ENCODE assay signal across 6 cellular contexts in genomic region chr1:100300691-100301090, GRCh38.
"Had no signal": no experiment of that assay in that cellular context is flagged by ENCODE, and none has a peak within 500 bp of the region (broad histone marks: within the 10 kb centered on the region; RNA-seq: fewer than 3 reads in every experiment).

No MANE protein-coding gene starts in this region.

- H3K27ac ChIP-seq: HL-60 had no signal

- H3K4me3 Mint-ChIP-seq: GM23338, H9 had no signal

- H3K4me2 ChIP-seq: GM23338 had no signal

- H2AFZ ChIP-seq: GM23338 had no signal

- DNase-seq: H9, HCEC 1CT, IMR-90 had no signal

- H3K27ac Mint-ChIP-seq: GM23338, H9 had no signal

- H3K4me3 ChIP-seq: GM23338, K562 had no signal
